1 cellular context compared by ENCODE assay signal in the genomic region with DNA sequence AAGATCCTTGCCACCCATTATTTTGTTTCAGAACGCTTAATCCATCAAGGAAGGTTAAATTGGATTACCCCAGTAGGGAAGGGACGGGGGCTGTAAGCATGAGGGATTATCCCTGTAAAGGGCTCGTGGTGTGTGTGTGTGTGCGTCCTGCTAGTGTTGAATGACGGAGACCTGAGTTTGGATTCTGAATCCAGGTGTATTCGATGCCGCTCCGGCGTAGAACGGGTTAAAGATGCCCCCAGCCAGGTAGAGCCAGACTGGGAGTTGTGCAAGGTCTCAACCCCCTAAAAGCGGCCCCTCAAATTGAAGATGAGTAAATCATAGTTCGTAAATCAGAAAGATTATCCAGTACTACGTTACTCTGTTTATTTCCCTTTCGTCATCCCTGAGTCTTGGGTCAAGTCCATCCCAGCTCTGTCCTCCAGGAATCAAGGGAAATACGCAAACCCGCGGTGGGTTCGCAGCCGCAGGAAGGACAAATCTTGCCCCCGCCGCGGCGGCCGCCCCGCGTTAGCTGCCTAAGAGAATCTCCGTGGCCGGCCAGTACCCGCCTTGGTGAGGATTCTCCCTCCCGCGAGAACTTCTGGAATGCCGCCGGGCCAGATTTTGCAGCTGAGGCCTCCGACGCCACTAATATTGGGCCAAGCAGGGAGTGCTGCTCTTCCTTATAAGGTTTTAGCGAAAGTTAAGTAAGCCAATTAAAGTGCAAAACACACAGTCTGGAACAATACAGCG.
TF ChIP-seq lines count a peak whose summit lies in the region.

No MANE protein-coding gene starts in this region.

TF ChIP-seq in HepG2, 621 proteins besides CTCF, POLR2A, EP300 and RAD21 (continued from another document and continues in another):
- TF ChIP-seq PRDM15 (CRISPR knock-in tag; IDR thresholded peaks at IDR 0.05) (no peak), CENPX (CRISPR knock-in tag; IDR thresholded peaks at IDR 0.05) (no peak), ZNF629 (CRISPR knock-in tag; conservative IDR thresholded peaks at IDR 0.05) (no peak), ZBTB33 (CRISPR knock-in tag; IDR thresholded peaks at IDR 0.05) (no peak), REPIN1 (CRISPR knock-in tag; IDR thresholded peaks at IDR 0.05; ENCODE audit: borderline replicate concordance, low read depth) (0 out of 2 replicates have a peak, but pooled peaks have one; percentile 17), KDM4B (CRISPR knock-in tag; IDR thresholded peaks at IDR 0.05) (no peak), ZMYM2 (CRISPR knock-in tag; IDR thresholded peaks at IDR 0.05) (peak; percentile 24; the same call in 1 of the 2 replicates), ZNF503 (CRISPR knock-in tag; IDR thresholded peaks at IDR 0.05) (no peak), ZNF598 (CRISPR knock-in tag; IDR thresholded peaks at IDR 0.05; ENCODE audit: borderline replicate concordance) (no peak), YEATS4 (CRISPR knock-in tag; IDR thresholded peaks at IDR 0.05; ENCODE audit: borderline replicate concordance) (peak; percentile 12), RFX1 (IDR thresholded peaks at IDR 0.05) (no peak), CBFB (CRISPR knock-in tag; IDR thresholded peaks at IDR 0.05) (no peak), ZNF710 (CRISPR knock-in tag; IDR thresholded peaks at IDR 0.05; ENCODE audit: borderline replicate concordance) (no peak), TFE3 (CRISPR knock-in tag; IDR thresholded peaks at IDR 0.05) (no peak), PHF21A (CRISPR knock-in tag; IDR thresholded peaks at IDR 0.05) (peak; percentile 11; the same call in 1 of the 2 replicates), ZFP37 (CRISPR knock-in tag; IDR thresholded peaks at IDR 0.05; ENCODE audit: borderline replicate concordance) (no peak), SMARCC2 (IDR thresholded peaks at IDR 0.05) (no peak), ZFY (CRISPR knock-in tag; IDR thresholded peaks at IDR 0.05) (peak; percentile 78; the same call in 1 of the 2 replicates), ZNF747 (CRISPR knock-in tag; IDR thresholded peaks at IDR 0.05; ENCODE audit: borderline replicate concordance) (no peak), NFRKB (IDR thresholded peaks at IDR 0.05) (no peak), ZNF264 (CRISPR knock-in tag; IDR thresholded peaks at IDR 0.05) (0 out of 2 replicates have a peak, but pooled peaks have one; percentile 16), PHF5A (CRISPR knock-in tag; IDR thresholded peaks at IDR 0.05; ENCODE audit: low read depth, unreplicated experiment) (no peak), ZNF780A (CRISPR knock-in tag; IDR thresholded peaks at IDR 0.05) (no peak), SMYD3 (CRISPR knock-in tag; IDR thresholded peaks at IDR 0.05) (peak; percentile 40; the same call in 1 of the 2 replicates), HNRNPLL (IDR thresholded peaks at IDR 0.05; ENCODE audit: low read depth, low read length, poor library complexity, severe bottlenecking) (peak; percentile 75), NPAS2 (CRISPR knock-in tag; IDR thresholded peaks at IDR 0.05; ENCODE audit: borderline replicate concordance) (no peak), MIER2 (CRISPR knock-in tag; IDR thresholded peaks at IDR 0.05) (no peak), MXI1 (IDR thresholded peaks at IDR 0.05; ENCODE audit: borderline replicate concordance, low read depth, low read length) (no peak), DMTF1 (CRISPR knock-in tag; IDR thresholded peaks at IDR 0.05) (no peak), TAF15 (IDR thresholded peaks at IDR 0.05; ENCODE audit: low read depth, low read length, poor library complexity, severe bottlenecking) (no peak), NKX3-1 (CRISPR knock-in tag; IDR thresholded peaks at IDR 0.05) (no peak), ZNF331 (CRISPR knock-in tag; IDR thresholded peaks at IDR 0.05) (no peak), ZNF44 (CRISPR knock-in tag; IDR thresholded peaks at IDR 0.05) (no peak; the same call in 1 of the 2 replicates)
- TF ChIP-seq, protein P1, sequence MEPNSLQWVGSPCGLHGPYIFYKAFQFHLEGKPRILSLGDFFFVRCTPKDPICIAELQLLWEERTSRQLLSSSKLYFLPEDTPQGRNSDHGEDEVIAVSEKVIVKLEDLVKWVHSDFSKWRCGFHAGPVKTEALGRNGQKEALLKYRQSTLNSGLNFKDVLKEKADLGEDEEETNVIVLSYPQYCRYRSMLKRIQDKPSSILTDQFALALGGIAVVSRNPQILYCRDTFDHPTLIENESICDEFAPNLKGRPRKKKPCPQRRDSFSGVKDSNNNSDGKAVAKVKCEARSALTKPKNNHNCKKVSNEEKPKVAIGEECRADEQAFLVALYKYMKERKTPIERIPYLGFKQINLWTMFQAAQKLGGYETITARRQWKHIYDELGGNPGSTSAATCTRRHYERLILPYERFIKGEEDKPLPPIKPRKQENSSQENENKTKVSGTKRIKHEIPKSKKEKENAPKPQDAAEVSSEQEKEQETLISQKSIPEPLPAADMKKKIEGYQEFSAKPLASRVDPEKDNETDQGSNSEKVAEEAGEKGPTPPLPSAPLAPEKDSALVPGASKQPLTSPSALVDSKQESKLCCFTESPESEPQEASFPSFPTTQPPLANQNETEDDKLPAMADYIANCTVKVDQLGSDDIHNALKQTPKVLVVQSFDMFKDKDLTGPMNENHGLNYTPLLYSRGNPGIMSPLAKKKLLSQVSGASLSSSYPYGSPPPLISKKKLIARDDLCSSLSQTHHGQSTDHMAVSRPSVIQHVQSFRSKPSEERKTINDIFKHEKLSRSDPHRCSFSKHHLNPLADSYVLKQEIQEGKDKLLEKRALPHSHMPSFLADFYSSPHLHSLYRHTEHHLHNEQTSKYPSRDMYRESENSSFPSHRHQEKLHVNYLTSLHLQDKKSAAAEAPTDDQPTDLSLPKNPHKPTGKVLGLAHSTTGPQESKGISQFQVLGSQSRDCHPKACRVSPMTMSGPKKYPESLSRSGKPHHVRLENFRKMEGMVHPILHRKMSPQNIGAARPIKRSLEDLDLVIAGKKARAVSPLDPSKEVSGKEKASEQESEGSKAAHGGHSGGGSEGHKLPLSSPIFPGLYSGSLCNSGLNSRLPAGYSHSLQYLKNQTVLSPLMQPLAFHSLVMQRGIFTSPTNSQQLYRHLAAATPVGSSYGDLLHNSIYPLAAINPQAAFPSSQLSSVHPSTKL (CRISPR knock-in tag; IDR thresholded peaks at IDR 0.05), result peak; percentile 13; the same call in 1 of the 2 replicates
- TF ChIP-seq, protein P2, sequence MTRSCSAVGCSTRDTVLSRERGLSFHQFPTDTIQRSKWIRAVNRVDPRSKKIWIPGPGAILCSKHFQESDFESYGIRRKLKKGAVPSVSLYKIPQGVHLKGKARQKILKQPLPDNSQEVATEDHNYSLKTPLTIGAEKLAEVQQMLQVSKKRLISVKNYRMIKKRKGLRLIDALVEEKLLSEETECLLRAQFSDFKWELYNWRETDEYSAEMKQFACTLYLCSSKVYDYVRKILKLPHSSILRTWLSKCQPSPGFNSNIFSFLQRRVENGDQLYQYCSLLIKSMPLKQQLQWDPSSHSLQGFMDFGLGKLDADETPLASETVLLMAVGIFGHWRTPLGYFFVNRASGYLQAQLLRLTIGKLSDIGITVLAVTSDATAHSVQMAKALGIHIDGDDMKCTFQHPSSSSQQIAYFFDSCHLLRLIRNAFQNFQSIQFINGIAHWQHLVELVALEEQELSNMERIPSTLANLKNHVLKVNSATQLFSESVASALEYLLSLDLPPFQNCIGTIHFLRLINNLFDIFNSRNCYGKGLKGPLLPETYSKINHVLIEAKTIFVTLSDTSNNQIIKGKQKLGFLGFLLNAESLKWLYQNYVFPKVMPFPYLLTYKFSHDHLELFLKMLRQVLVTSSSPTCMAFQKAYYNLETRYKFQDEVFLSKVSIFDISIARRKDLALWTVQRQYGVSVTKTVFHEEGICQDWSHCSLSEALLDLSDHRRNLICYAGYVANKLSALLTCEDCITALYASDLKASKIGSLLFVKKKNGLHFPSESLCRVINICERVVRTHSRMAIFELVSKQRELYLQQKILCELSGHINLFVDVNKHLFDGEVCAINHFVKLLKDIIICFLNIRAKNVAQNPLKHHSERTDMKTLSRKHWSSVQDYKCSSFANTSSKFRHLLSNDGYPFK (CRISPR knock-in tag; IDR thresholded peaks at IDR 0.05; ENCODE audit: borderline replicate concordance), result peak; percentile 65; the same call in 1 of the 2 replicates
